Comparison of ENCODE assay signal across 8 cellular contexts in the genomic region with DNA sequence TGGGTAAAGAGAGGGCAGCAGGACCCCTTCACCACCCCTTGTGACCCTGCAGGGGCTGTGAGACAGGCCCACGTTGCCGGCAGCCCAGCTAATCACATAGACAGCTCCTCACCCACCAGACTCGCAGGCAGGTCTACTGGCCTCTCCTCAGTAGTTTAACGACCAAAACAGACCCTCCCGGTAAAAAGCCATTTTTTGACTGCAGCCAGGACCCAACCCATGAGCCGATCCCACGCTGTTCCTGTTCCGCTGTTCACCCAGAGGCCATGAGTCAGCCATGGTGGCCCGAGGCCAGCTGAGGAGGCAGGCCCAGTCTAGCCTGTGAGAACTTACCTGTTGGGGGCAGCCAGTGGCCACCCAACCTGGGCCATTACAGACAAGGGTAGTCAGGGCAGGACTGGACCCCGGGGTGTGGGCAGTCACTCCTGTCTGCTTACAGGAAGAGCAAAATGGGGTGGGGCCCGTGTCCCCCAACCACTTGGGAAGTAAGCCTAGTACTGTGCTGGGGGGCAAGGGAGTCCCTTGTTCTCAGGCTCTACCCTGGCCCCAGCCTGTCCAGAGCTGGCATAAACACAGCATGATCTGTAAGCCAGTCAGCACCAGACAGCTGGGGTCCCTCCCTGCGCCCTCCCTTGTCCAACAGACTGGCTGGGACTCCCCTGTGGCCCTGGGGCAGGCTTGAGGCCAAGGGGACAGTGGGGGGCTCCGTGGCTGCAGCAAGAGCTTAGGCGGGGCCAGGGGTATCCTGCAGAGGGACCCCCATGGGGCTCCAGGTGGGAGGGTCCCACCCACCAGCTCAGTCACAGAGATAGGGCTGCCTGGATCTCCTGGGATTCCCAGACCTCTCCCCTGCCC.
A peak's percentile ranks its signal among the peaks of the same experiment; 100 is the strongest.
DNase-seq lines count a peak whose midpoint lies in the region; ATAC-seq and TF ChIP-seq lines count a peak whose summit lies in the region.

No MANE protein-coding gene starts in this region.

- no peaks in the 10 kb centered on the region for H3K36me3 ChIP-seq in OCI-LY7 (ENCODE audit: insufficient read depth, low read length)

- DNase-seq in CD1c-positive myeloid dendritic cell (ENCODE audit: extremely low spot score) = peak; percentile 35
- DNase-seq in NCI-H460 (ENCODE audit: extremely low read depth, low read depth) = peak; percentile 28
- peak in 1 of 3 experiments; percentile 2 for DNase-seq in effector memory CD8-positive, alpha-beta T cell
- DNase-seq in natural killer cell = peak; percentile 15
- no peak for DNase-seq in OCI-LY7 (ENCODE audit: low spot score)
- DNase-seq in NCI-H1417 (lab: John Stamatoyannopoulos, UW) = no peak

- CTCF ChIA-PET in OCI-LY7 (lab: Charles Lee; ENCODE audit: unreplicated experiment) = no interaction called here

- peak overlapping the region; percentile 64 to 79 for H3K4me3 Mint-ChIP-seq in effector memory CD8-positive, alpha-beta T cell
- peak overlapping the region; percentile 76 for H3K4me3 Mint-ChIP-seq in natural killer cell

- no peaks in the 10 kb centered on the region for H3K79me2 ChIP-seq in OCI-LY7 (ENCODE audit: insufficient read depth, low read depth, low read length)

- H3K4me1 Mint-ChIP-seq in effector memory CD8-positive, alpha-beta T cell (ENCODE audit: low read depth in 2 of 2) = peaks cover 17 to 26% of the 10 kb centered on the region in 2 donors
- peaks cover 7 to 13% of the 10 kb centered on the region in 2 donors for H3K4me1 Mint-ChIP-seq in natural killer cell

- TF ChIP-seq CTCF in natural killer cell (IDR thresholded peaks at IDR 0.05) (no peak), OCI-LY7 (conservative IDR thresholded peaks at IDR 0.05; ENCODE audit: low read length) (no peak)

- H2AFZ ChIP-seq in OCI-LY7 (ENCODE audit: low read length) = no peak overlapping the region

- peak overlapping the region; percentile 78 to 87 for H3K27ac Mint-ChIP-seq in effector memory CD8-positive, alpha-beta T cell
- H3K27ac Mint-ChIP-seq in natural killer cell = peak overlapping the region in 1 of 2 donors; percentile 31

- H3K4me2 ChIP-seq in OCI-LY7 (ENCODE audit: low read length) = no peak overlapping the region

- H3K36me3 Mint-ChIP-seq in effector memory CD8-positive, alpha-beta T cell (ENCODE audit: insufficient read depth) = no peaks in the 10 kb centered on the region
- no peaks in the 10 kb centered on the region for H3K36me3 Mint-ChIP-seq in natural killer cell

- no peaks in the 10 kb centered on the region for H3K9me3 ChIP-seq in OCI-LY7 (ENCODE audit: low read length)

- intact Hi-C loops in natural killer cell (cut with micrococcal nuclease) (no loop called here), OCI-LY7 (cut with micrococcal nuclease; ENCODE audit: unreplicated experiment) (no loop called here)

- H4K20me1 ChIP-seq in OCI-LY7 (ENCODE audit: insufficient read depth, low read length) = no peaks in the 10 kb centered on the region

- ATAC-seq in effector memory CD8-positive, alpha-beta T cell (replicated peaks) = peak; percentile 27
- ATAC-seq in natural killer cell (no peak), HG03175 (IDR thresholded peaks at IDR 0.05; ENCODE audit: unreplicated experiment) (no peak), HG03457 (IDR thresholded peaks at IDR 0.05; ENCODE audit: unreplicated experiment) (no peak)

- H3K9me3 Mint-ChIP-seq in effector memory CD8-positive, alpha-beta T cell = no peaks in the 10 kb centered on the region
- H3K9me3 Mint-ChIP-seq in natural killer cell = no peaks in the 10 kb centered on the region

- POLR2A ChIA-PET in OCI-LY7 (lab: Charles Lee) = no interaction called here

- no peak overlapping the region for H3K27ac ChIP-seq in OCI-LY7 (ENCODE audit: low read depth, low read length, poor library complexity, severe bottlenecking)

- no peak overlapping the region for H3K4me3 ChIP-seq in OCI-LY7 (ENCODE audit: low read depth, low read length, poor library complexity, severe bottlenecking)

- no peaks in the 10 kb centered on the region for H3K4me1 ChIP-seq in OCI-LY7 (ENCODE audit: insufficient read depth, low read length, poor library complexity, severe bottlenecking)

- no peaks in the 10 kb centered on the region for H3K9me2 ChIP-seq in OCI-LY7 (ENCODE audit: insufficient read depth, low read length)

- no TSS peak for BruUV-seq in OCI-LY7 (replicated peaks; lab: Mats Ljungman, UMichigan)

- no peaks in the 10 kb centered on the region for H3K27me3 Mint-ChIP-seq in effector memory CD8-positive, alpha-beta T cell
- peaks cover 2 to 3% of the 10 kb centered on the region in 2 donors for H3K27me3 Mint-ChIP-seq in natural killer cell (ENCODE audit: low read depth in 2 of 2)

Comparison
In these comparisons a context has a peak if more than half of its experiments do, and no peak if none do; other contexts are left out.
1. DNase-seq: peak in CD1c-positive myeloid dendritic cell (single experiment), NCI-H460 (single experiment) and natural killer cell (single experiment); none in OCI-LY7 (single experiment) and NCI-H1417 (0 of 3).